ENCODE assay signal across 8 cellular contexts in the genomic region with DNA sequence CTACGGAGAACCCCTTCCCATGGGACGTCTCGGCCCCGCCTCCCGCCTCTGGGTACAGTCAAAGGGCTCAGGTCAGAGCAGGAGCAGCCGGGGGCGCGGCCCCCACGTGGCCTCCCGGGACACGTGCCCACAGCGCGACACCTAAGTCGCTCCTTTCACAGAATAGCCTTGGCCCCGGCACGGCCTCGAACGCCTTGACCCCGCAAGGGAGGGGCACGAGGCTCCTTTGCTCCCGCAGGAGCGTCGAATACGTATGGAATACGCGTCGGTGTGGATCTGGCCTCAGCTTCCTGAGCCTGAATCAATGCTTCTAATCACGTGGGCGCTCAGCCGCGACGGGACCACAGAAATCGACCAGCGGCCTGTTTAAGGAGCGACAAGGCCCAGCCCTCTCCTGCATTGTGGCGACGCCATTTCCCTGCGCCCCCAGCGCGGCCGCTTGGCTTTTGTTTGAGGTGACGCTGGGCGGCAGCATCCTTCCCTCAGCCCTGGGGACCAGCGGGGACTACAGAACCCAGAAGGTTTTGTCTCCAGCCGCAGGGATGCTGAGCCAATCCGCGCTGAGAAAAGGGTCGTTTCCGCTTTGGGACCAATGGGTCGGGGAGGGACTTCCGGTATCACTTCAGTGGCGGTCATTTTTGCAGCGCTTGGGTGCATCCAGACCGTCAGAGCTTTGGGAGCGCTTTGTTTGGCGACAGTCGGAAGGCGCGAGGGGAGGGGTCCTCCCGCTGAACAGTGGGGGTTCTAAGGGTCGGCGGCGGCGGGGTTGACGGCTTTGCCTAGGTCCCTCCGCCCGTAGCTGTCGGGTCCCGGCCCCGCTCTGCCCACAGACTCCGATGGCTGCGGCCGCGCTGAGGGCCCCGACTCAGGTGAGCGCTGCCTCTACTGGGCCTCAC.
DNase-seq lines count a peak whose midpoint lies in the region; ATAC-seq, FAIRE-seq and TF ChIP-seq lines count a peak whose summit lies in the region.

A gene (plus strand): TSS at position 625 of the 896 bp plus-strand sequence. CDS start 212 bp downstream, at position 837.

- no peaks in the 10 kb centered on the region for H3F3A ChIP-seq in MM.1S (ENCODE audit: insufficient read depth, low read length)

- DNase-seq in NCI-H2196 treated with DMSO at 0.1 percent for 48 hours (lab: John Stamatoyannopoulos, UW; ENCODE audit: unreplicated experiment) (peak; percentile 43), memory B cell (ENCODE audit: low spot score in 2 of 2) (peak; percentile 76 to 80), MM.1S (no peak)
- DNase-seq in activated CD8-positive, alpha-beta memory T cell treated with anti-CD3 and anti-CD28 coated beads, Interleukin-2, amount 50 U/mL, for 1 hour (ENCODE audit: extremely low read depth) = peak; percentile 86
- DNase-seq in stimulated activated CD4-positive, alpha-beta T cell treated with anti-CD3 and anti-CD28 coated beads, TNF-alpha, amount 100 ng/mL, for 24 hours (ENCODE audit: low read depth in 3 of 3) = peak; percentile 72 to 80 (median 77)

- H3K4me3 ChIP-seq in MM.1S (ENCODE audit: low read length) = no peak within 1 kb of the TSS

- no peak for TF ChIP-seq CTCF in MM.1S (IDR thresholded peaks at IDR 0.05; ENCODE audit: low read length)

- H4K20me1 ChIP-seq in MM.1S (ENCODE audit: insufficient read depth, low read length) = no peaks in the 10 kb centered on the region

- H3K9me2 ChIP-seq in MM.1S (replicated peaks; ENCODE audit: insufficient read depth, low read length) = no peaks in the 10 kb centered on the region

- H3K4me3 Mint-ChIP-seq in memory B cell = peak within 1 kb of the TSS; percentile 96

- peak; percentile 74 for ATAC-seq in HG02588 (IDR thresholded peaks at IDR 0.05; ENCODE audit: unreplicated experiment)
- ATAC-seq in memory B cell (ENCODE audit: low read depth) = peak; percentile 94

- peak within 1 kb of the TSS; percentile 84 for H3K27ac Mint-ChIP-seq in memory B cell

- peaks cover 40% of the 10 kb centered on the region for H3K36me3 Mint-ChIP-seq in memory B cell

- peak; percentile 93 for FAIRE-seq in endometrium (lab: Jason Lieb, UNC)

- H2AFZ ChIP-seq in MM.1S (ENCODE audit: low read length) = no peak within 1 kb of the TSS

- H3K9me3 Mint-ChIP-seq in memory B cell = peaks cover 31% of the 10 kb centered on the region

- H3K27ac ChIP-seq in MM.1S (ENCODE audit: low read length) = no peak within 1 kb of the TSS

- H3K36me3 ChIP-seq in ES-I3 (ENCODE audit: insufficient read depth, low read length) = peaks cover 17% of the 10 kb centered on the region
- H3K36me3 ChIP-seq in MM.1S (replicated peaks; ENCODE audit: insufficient read depth, low read length) = no peaks in the 10 kb centered on the region

- peaks cover 21% of the 10 kb centered on the region for H3K9me3 ChIP-seq in ES-I3 (ENCODE audit: control insufficient read depth, insufficient read depth, low read length)
- no peaks in the 10 kb centered on the region for H3K9me3 ChIP-seq in MM.1S (replicated peaks; ENCODE audit: insufficient read depth, low read length)

- peaks cover 12% of the 10 kb centered on the region for H3K4me1 Mint-ChIP-seq in memory B cell

- no peak within 1 kb of the TSS for H3K4me2 ChIP-seq in MM.1S (ENCODE audit: low read depth, low read length)

- H3K9ac ChIP-seq in ES-I3 (ENCODE audit: low read depth, low read length) (peak within 1 kb of the TSS; percentile 63), MM.1S (ENCODE audit: low read length) (no peak within 1 kb of the TSS)

- no peaks in the 10 kb centered on the region for H3K27me3 ChIP-seq in MM.1S (replicated peaks; ENCODE audit: insufficient read depth, low read length)

- no peaks in the 10 kb centered on the region for H3K79me2 ChIP-seq in MM.1S (ENCODE audit: low read length)

- H3K27me3 Mint-ChIP-seq in memory B cell = no peaks in the 10 kb centered on the region

- H3K4me1 ChIP-seq in ES-I3 (ENCODE audit: insufficient read depth, low read length) = no peaks in the 10 kb centered on the region; the same call in 1 of the 2 replicates
- H3K4me1 ChIP-seq in MM.1S (ENCODE audit: low read length) = no peaks in the 10 kb centered on the region
